ENCODE assay signal across 18 cellular contexts in genomic region chr3:63034106-63034505, GRCh38.
"Had no signal": no experiment of that assay in that cellular context is flagged by ENCODE, and none has a peak within 500 bp of the region (broad histone marks: within the 10 kb centered on the region; RNA-seq: fewer than 3 reads in every experiment).

No MANE protein-coding gene starts in this region.

- H3K36me3 Mint-ChIP-seq: mesothelial cell of epicardium, naive B cell had no signal

- ATAC-seq: foreskin keratinocyte, gastroesophageal sphincter, heart left ventricle, left cardiac atrium, left lung, left ventricle myocardium superior, lower lobe of right lung, mucosa of descending colon had no signal

- H3K4me1 ChIP-seq: esophagus squamous epithelium, foreskin keratinocyte, gastroesophageal sphincter, left lung, lower lobe of right lung had no signal

- H3K4me1 Mint-ChIP-seq: mesothelial cell of epicardium, naive B cell had no signal

- H3K27me3 ChIP-seq: dorsolateral prefrontal cortex, esophagus squamous epithelium, foreskin keratinocyte, gastroesophageal sphincter, heart left ventricle, left lung had no signal

- H3K36me3 ChIP-seq: esophagus squamous epithelium, gastroesophageal sphincter, heart left ventricle, left lung, lower lobe of right lung had no signal

- DNase-seq: dermis blood vessel endothelial cell; dorsolateral prefrontal cortex; effector CD4-positive, alpha-beta T cell; effector memory CD4-positive, alpha-beta T cell; esophagus squamous epithelium; foreskin keratinocyte; heart left ventricle; hippocampal formation; left cardiac atrium; left lung; left ventricle myocardium superior; lower lobe of right lung; mesenchymal stem cell; mucosa of descending colon; naive B cell had no signal

- H3K4me3 ChIP-seq: coronary artery, dorsolateral prefrontal cortex, esophagus squamous epithelium, gastroesophageal sphincter, heart left ventricle, left lung, lower lobe of right lung, mucosa of descending colon had no signal

- H3K9me3 ChIP-seq: esophagus squamous epithelium, gastroesophageal sphincter, heart left ventricle, left lung, lower lobe of right lung, mucosa of descending colon had no signal

- H3K27ac Mint-ChIP-seq: mesothelial cell of epicardium, naive B cell had no signal

- H3K4me3 Mint-ChIP-seq: mesothelial cell of epicardium, naive B cell had no signal

- H3K27ac ChIP-seq: coronary artery, dorsolateral prefrontal cortex, esophagus squamous epithelium, foreskin keratinocyte, gastroesophageal sphincter, heart left ventricle, left lung, lower lobe of right lung had no signal
